19 cellular contexts compared by ENCODE assay signal in genomic region chr3:45686850-45687249, GRCh38. TPM values are rescaled to one million over a fixed set of nuclear protein-coding genes. Genes with fewer than 3 reads are reported as not detected.
DNase-seq lines count a peak whose midpoint lies in the region; ATAC-seq and TF ChIP-seq lines count a peak whose summit lies in the region.
"Had no signal": no experiment of that assay in that cellular context is flagged by ENCODE, and none has a peak within 500 bp of the region (broad histone marks: within the 10 kb centered on the region; RNA-seq: fewer than 3 reads in every experiment).

No MANE protein-coding gene starts in this region.

- CTCF ChIA-PET in activated CD4-positive, alpha-beta T cell treated with anti-CD3 and anti-CD28 coated beads, Interleukin-2, amount 10 ng/mL, durations not matched to agents 7 days and 5 days (lab: Charles Lee) = no interaction called here
- CTCF ChIA-PET in CD4-positive, alpha-beta T cell (lab: Charles Lee) = no interaction called here

- H3K4me3 Mint-ChIP-seq in activated CD4-positive, alpha-beta T cell treated with anti-CD3 and anti-CD28 coated beads, Interleukin-2, amount 10 ng/mL, durations not matched to agents 7 days and 5 days = peak overlapping the region; percentile 14
- H3K4me3 Mint-ChIP-seq in CD4-positive, alpha-beta T cell = peak overlapping the region; percentile 73
- H3K4me3 Mint-ChIP-seq in activated T-helper 17 cell treated with anti-CD3 and anti-CD28 coated beads, Interleukin-2, amount 50 U/mL, for 72 hours = peak overlapping the region; percentile 22
- peak overlapping the region in 7 of 10 donors; percentile 7 to 48 (median 33) for H3K4me3 Mint-ChIP-seq in naive thymus-derived CD8-positive, alpha-beta T cell

- peaks cover 32% of the 10 kb centered on the region for H3K4me1 Mint-ChIP-seq in activated CD4-positive, alpha-beta T cell treated with anti-CD3 and anti-CD28 coated beads, Interleukin-2, amount 10 ng/mL, durations not matched to agents 7 days and 5 days
- H3K4me1 Mint-ChIP-seq in CD4-positive, alpha-beta T cell (ENCODE audit: low read depth) = peaks cover 48% of the 10 kb centered on the region
- peaks cover 33% of the 10 kb centered on the region for H3K4me1 Mint-ChIP-seq in activated T-helper 17 cell treated with anti-CD3 and anti-CD28 coated beads, Interleukin-2, amount 50 U/mL, for 72 hours
- peaks cover 18 to 55% (median 45%) of the 10 kb centered on the region in 4 donors for H3K4me1 Mint-ChIP-seq in naive thymus-derived CD8-positive, alpha-beta T cell

- no peaks in the 10 kb centered on the region for H3K9me3 Mint-ChIP-seq in activated CD4-positive, alpha-beta T cell treated with anti-CD3 and anti-CD28 coated beads, Interleukin-2, amount 10 ng/mL, durations not matched to agents 7 days and 5 days
- peaks cover 2% of the 10 kb centered on the region for H3K9me3 Mint-ChIP-seq in CD4-positive, alpha-beta T cell
- H3K9me3 Mint-ChIP-seq in activated T-helper 17 cell treated with anti-CD3 and anti-CD28 coated beads, Interleukin-2, amount 50 U/mL, for 72 hours = no peaks in the 10 kb centered on the region
- peaks cover 0 to 4% (median 0%) of the 10 kb centered on the region in 9 donors for H3K9me3 Mint-ChIP-seq in naive thymus-derived CD8-positive, alpha-beta T cell

- H3K27ac Mint-ChIP-seq in activated CD4-positive, alpha-beta T cell treated with anti-CD3 and anti-CD28 coated beads, Interleukin-2, amount 10 ng/mL, durations not matched to agents 7 days and 5 days = no peak overlapping the region
- no peak overlapping the region for H3K27ac Mint-ChIP-seq in CD4-positive, alpha-beta T cell
- H3K27ac Mint-ChIP-seq in activated T-helper 17 cell treated with anti-CD3 and anti-CD28 coated beads, Interleukin-2, amount 50 U/mL, for 72 hours = no peak overlapping the region
- peak overlapping the region in 3 of 10 donors; percentile 17 to 46 (median 20) for H3K27ac Mint-ChIP-seq in naive thymus-derived CD8-positive, alpha-beta T cell

- no peaks in the 10 kb centered on the region for H3K9me3 ChIP-seq in CD4-positive, alpha-beta T cell (ENCODE audit: control insufficient read depth, low read length)
- H3K9me3 ChIP-seq: HAP-1 had no signal

- H3K27me3 ChIP-seq in CD4-positive, alpha-beta T cell (ENCODE audit: control insufficient read depth, insufficient read depth, low read length) = no peaks in the 10 kb centered on the region
- H3K27me3 ChIP-seq: BLaER1 had no signal

- POLR2A ChIA-PET in activated CD4-positive, alpha-beta T cell treated with anti-CD3 and anti-CD28 coated beads, Interleukin-2, amount 10 ng/mL, durations not matched to agents 7 days and 5 days (lab: Charles Lee) = no interaction called here
- POLR2A ChIA-PET in CD4-positive, alpha-beta T cell (lab: Charles Lee) = no interaction called here
- POLR2A ChIA-PET in naive thymus-derived CD8-positive, alpha-beta T cell (lab: Charles Lee) = interaction anchor here (0.6 to 4.5 kb wide), 2 partner anchors 9 to 371 kb away, joined by 3 to 46 read pairs; no protein-coding TSS in a partner anchor

- DNase-seq in activated CD4-positive, alpha-beta T cell treated with anti-CD3 and anti-CD28 coated beads, Interleukin-2, amount 10 ng/mL, durations not matched to agents 7 days and 5 days = no peak
- DNase-seq in activated CD4-positive, alpha-beta T cell treated with anti-CD3 and anti-CD28 coated beads, Interleukin-2, amount 50 U/mL, for 1 hour = no peak
- no peak for DNase-seq in CD4-positive, alpha-beta T cell
- DNase-seq in naive thymus-derived CD8-positive, alpha-beta T cell = no peak
- DNase-seq: EL, MV-4-11, NCI-H1417 treated with DMSO at 0.1 percent for 48 hours, NCI-H2029 treated with DMSO at 0.1 percent for 48 hours, NCI-H2171 treated with DMSO at 0.1 percent for 48 hours, NCI-H748 treated with DMSO at 0.1 percent for 48 hours, OCI-M1, SHP77 treated with DMSO at 0.1 percent for 48 hours had no signal

- intact Hi-C loops in CD4-positive, alpha-beta T cell (cut with DNase I, micrococcal nuclease) = no loop called here

- ATAC-seq in CD4-positive, alpha-beta T cell (ENCODE audit: poor library complexity) = no peak
- no peak for ATAC-seq in activated T-helper 17 cell treated with anti-CD3 and anti-CD28 coated beads, Interleukin-2, amount 50 U/mL, for 72 hours (replicated peaks)
- ATAC-seq in naive thymus-derived CD8-positive, alpha-beta T cell = no peak
- ATAC-seq in HG02973 (IDR thresholded peaks at IDR 0.05; ENCODE audit: unreplicated experiment) (no peak), GM19395 (IDR thresholded peaks at IDR 0.05; ENCODE audit: unreplicated experiment) (no peak), GM18519 (IDR thresholded peaks at IDR 0.05; ENCODE audit: low FRiP score, unreplicated experiment) (no peak)

- no peak for TF ChIP-seq CTCF in CD4-positive, alpha-beta T cell (IDR thresholded peaks at IDR 0.05)

- H3K27ac ChIP-seq in CD4-positive, alpha-beta T cell (ENCODE audit: low read depth, low read length) = no peak overlapping the region
- H3K27ac ChIP-seq: BLaER1, HL-60 had no signal

- peaks cover 3% of the 10 kb centered on the region for H3K27me3 Mint-ChIP-seq in activated CD4-positive, alpha-beta T cell treated with anti-CD3 and anti-CD28 coated beads, Interleukin-2, amount 10 ng/mL, durations not matched to agents 7 days and 5 days
- H3K27me3 Mint-ChIP-seq in CD4-positive, alpha-beta T cell = peaks cover 7% of the 10 kb centered on the region
- no peaks in the 10 kb centered on the region for H3K27me3 Mint-ChIP-seq in activated T-helper 17 cell treated with anti-CD3 and anti-CD28 coated beads, Interleukin-2, amount 50 U/mL, for 72 hours
- peaks cover 0 to 3% (median 0%) of the 10 kb centered on the region in 5 donors for H3K27me3 Mint-ChIP-seq in naive thymus-derived CD8-positive, alpha-beta T cell

- H3K36me3 Mint-ChIP-seq in activated CD4-positive, alpha-beta T cell treated with anti-CD3 and anti-CD28 coated beads, Interleukin-2, amount 10 ng/mL, durations not matched to agents 7 days and 5 days (ENCODE audit: low read depth) = peaks cover 28% of the 10 kb centered on the region
- H3K36me3 Mint-ChIP-seq in CD4-positive, alpha-beta T cell (ENCODE audit: low read depth) = peaks cover 43% of the 10 kb centered on the region
- H3K36me3 Mint-ChIP-seq in activated T-helper 17 cell treated with anti-CD3 and anti-CD28 coated beads, Interleukin-2, amount 50 U/mL, for 72 hours (ENCODE audit: low read depth) = peaks cover 26% of the 10 kb centered on the region
- peaks cover 0 to 18% (median 11%) of the 10 kb centered on the region in 3 donors for H3K36me3 Mint-ChIP-seq in naive thymus-derived CD8-positive, alpha-beta T cell

RNA-seq across cellular contexts. Expression of gene SACM1L, which starts 2.3 kb away (rescaled TPM):
- total RNA-seq in activated CD4-positive, alpha-beta T cell treated with anti-CD3 and anti-CD28 coated beads, Interleukin-2, amount 10 ng/mL, durations not matched to agents 7 days and 5 days = 10 to 100 TPM; 57.6 to 61.3 TPM
- 10 to 100 TPM; 41.9 to 44.3 TPM for total RNA-seq in CD4-positive, alpha-beta T cell
- total RNA-seq in activated T-helper 17 cell treated with anti-CD3 and anti-CD28 coated beads, Interleukin-2, amount 50 U/mL, for 72 hours = 10 to 100 TPM; 49.2 to 57.4 TPM
- total RNA-seq in naive thymus-derived CD8-positive, alpha-beta T cell = 10 to 100 TPM; 89.8 to 94.4 TPM
- 10 to 100 TPM; 18.8 to 30.3 (median 18.8) TPM for polyA plus RNA-seq in naive thymus-derived CD8-positive, alpha-beta T cell

Comparison
In these comparisons a context has a peak if more than half of its experiments do, and no peak if none do; other contexts are left out.
1. H3K4me3 Mint-ChIP-seq: peak in every context shown above with its lines; median percentile 73 in CD4-positive, alpha-beta T cell; 33 in naive thymus-derived CD8-positive, alpha-beta T cell; 22 in activated T-helper 17 cell treated with anti-CD3 and anti-CD28 coated beads, Interleukin-2, amount 50 U/mL, for 72 hours; 14 in activated CD4-positive, alpha-beta T cell treated with anti-CD3 and anti-CD28 coated beads, Interleukin-2, amount 10 ng/mL, durations not matched to agents 7 days and 5 days.